ENCODE assay signal across 30 cellular contexts in the genomic region with DNA sequence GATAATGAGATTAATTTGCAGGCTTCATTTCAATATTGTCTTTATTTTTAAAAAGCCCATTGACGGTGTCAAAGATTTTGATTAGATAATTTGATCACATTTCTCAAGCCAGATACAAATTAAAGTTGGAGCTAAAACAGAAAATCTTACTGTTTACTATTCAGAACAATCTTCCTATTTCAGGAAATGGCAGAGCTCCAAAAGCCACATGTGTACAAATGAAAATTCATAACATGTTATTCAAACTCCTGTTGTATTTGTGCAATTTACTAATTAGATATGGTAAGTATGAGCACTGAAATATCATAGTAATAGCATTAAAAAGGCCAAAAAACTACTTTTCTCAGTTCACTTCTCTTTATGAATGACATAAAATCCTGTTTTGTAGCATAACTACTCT.
"Had no signal": no experiment of that assay in that cellular context is flagged by ENCODE, and none has a peak within 500 bp of the region (broad histone marks: within the 10 kb centered on the region; RNA-seq: fewer than 3 reads in every experiment).

No MANE protein-coding gene starts in this region.

- ATAC-seq: left colon; left lung; lower lobe of right lung; naive thymus-derived CD8-positive, alpha-beta T cell; pancreas; right cardiac atrium; sciatic nerve; stimulated activated naive B cell treated with anti-CD40 and anti-IgM and Interleukin-4, amounts not matched to agents 10 μg/mL and 1 μg/mL and 100 μg/mL, for 72 hours; stimulated activated naive CD8-positive, alpha-beta T cell treated with anti-CD3 and anti-CD28 coated beads, Interleukin-15, Interleukin-2, amounts not matched to agents 100 U/mL and 50 U/mL, for 24 hours; upper lobe of right lung had no signal

- H3K36me3 ChIP-seq: left lung, lower lobe of right lung, pancreas, prostate gland, stomach, suprapubic skin, thoracic aorta, tibial artery, upper lobe of right lung had no signal

- H3K4me3 ChIP-seq: left lung, lower lobe of right lung, pancreas, prostate gland, skin epidermis, stomach, suprapubic skin, thoracic aorta, tibial artery, upper lobe of right lung had no signal

- H3K4me1 ChIP-seq: left lung, lower lobe of right lung, prostate gland, suprapubic skin, tibial artery, upper lobe of right lung had no signal

- H3K27ac ChIP-seq: left lung, lower lobe of right lung, pancreas, prostate gland, skin epidermis, stomach, suprapubic skin, thoracic aorta, tibial artery, upper lobe of right lung had no signal

- H3K9me3 ChIP-seq: left lung, lower lobe of right lung, pancreas, prostate gland, stomach, suprapubic skin, thoracic aorta, tibial artery, upper lobe of right lung had no signal

- FAIRE-seq: islet of Langerhans, kidney, urothelium cell line had no signal

- DNase-seq: immature natural killer cell; kidney; left colon; left lung; lower lobe of right lung; mammary epithelial cell; mesenchymal stem cell; naive thymus-derived CD8-positive, alpha-beta T cell; nucleus accumbens; pancreas; posterior cingulate gyrus; retina; right cardiac atrium; stimulated activated CD4-positive, alpha-beta T cell treated with anti-CD3 and anti-CD28 coated beads, Interleukin-12 subunit alpha, Interleukin-12 subunit beta, amount 100 ng/mL, for 4 hours; stimulated activated CD4-positive, alpha-beta T cell treated with anti-CD3 and anti-CD28 coated beads, Interleukin-15, amount 100 ng/mL, for 24 hours; stimulated activated CD4-positive, alpha-beta T cell treated with anti-CD3 and anti-CD28 coated beads, Interleukin-2, amount 100 ng/mL, for 24 hours; stimulated activated CD4-positive, alpha-beta T cell treated with anti-CD3 and anti-CD28 coated beads, Interleukin-4, amount 100 ng/mL, for 1 hour; stimulated activated naive B cell treated with anti-CD40 and anti-IgM and Interleukin-4, amounts not matched to agents 10 μg/mL and 1 μg/mL and 100 μg/mL, for 72 hours; stimulated activated naive CD8-positive, alpha-beta T cell treated with anti-CD3 and anti-CD28 coated beads, Interleukin-15, Interleukin-2, amounts not matched to agents 100 U/mL and 50 U/mL, for 24 hours; stomach; tibial artery; trophoblast cell; upper lobe of right lung had no signal

- H3K27me3 ChIP-seq: left lung, pancreas, stomach, suprapubic skin, tibial artery, upper lobe of right lung had no signal
